In the genomic region with DNA sequence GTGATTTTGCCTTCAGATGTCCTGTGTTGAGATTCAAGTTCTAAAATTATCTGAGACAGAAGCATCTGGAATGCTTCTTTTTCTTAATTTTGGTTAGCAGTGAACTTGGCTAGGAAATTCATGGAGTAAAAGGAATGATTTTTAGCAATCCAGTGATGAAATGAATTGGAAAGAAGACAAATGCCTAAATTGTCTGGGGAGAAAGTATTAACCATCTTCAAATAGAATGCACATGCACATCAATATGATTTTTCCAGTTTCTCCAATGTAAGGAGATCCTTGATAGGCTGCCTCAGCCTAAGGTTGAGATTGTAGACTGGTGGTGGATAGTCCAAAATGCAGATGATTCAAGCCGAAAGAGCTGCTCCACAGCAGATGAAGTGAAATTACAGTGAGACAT, we compare ENCODE assay signal across 17 cellular contexts.
"Had no signal": no experiment of that assay in that cellular context is flagged by ENCODE, and none has a peak within 500 bp of the region (broad histone marks: within the 10 kb centered on the region; RNA-seq: fewer than 3 reads in every experiment).

No MANE protein-coding gene starts in this region.

- H3K27ac ChIP-seq: esophagus squamous epithelium, foreskin keratinocyte, sigmoid colon, stomach, thoracic aorta had no signal

- H3K4me3 Mint-ChIP-seq: dendritic cell treated with granulocyte-macrophage colony-stimulating factor and Interleukin-4, amounts not matched to agents 40 ng/mL and 50 ng/mL, for 4 days; effector memory CD8-positive, alpha-beta T cell; neural crest cell had no signal

- ATAC-seq: effector memory CD8-positive, alpha-beta T cell; naive thymus-derived CD4-positive, alpha-beta T cell had no signal

- H3K27me3 Mint-ChIP-seq: dendritic cell treated with granulocyte-macrophage colony-stimulating factor and Interleukin-4, amounts not matched to agents 40 ng/mL and 50 ng/mL, for 4 days; effector memory CD8-positive, alpha-beta T cell; naive thymus-derived CD4-positive, alpha-beta T cell had no signal

- H3K4me1 Mint-ChIP-seq: neural crest cell had no signal

- H3K27ac Mint-ChIP-seq: dendritic cell treated with granulocyte-macrophage colony-stimulating factor and Interleukin-4, amounts not matched to agents 40 ng/mL and 50 ng/mL, for 4 days; effector memory CD8-positive, alpha-beta T cell had no signal

- H3K36me3 ChIP-seq: esophagus squamous epithelium, sigmoid colon, stomach, thoracic aorta, transverse colon had no signal

- H3K27me3 ChIP-seq: esophagus squamous epithelium, foreskin keratinocyte, sigmoid colon, stomach, transverse colon had no signal

- H3K9me3 ChIP-seq: esophagus squamous epithelium, sigmoid colon, stomach, thoracic aorta, transverse colon had no signal

- H3K9me3 Mint-ChIP-seq: dendritic cell treated with granulocyte-macrophage colony-stimulating factor and Interleukin-4, amounts not matched to agents 40 ng/mL and 50 ng/mL, for 4 days had no signal

- H3K4me3 ChIP-seq: esophagus squamous epithelium, sigmoid colon, stomach, thoracic aorta, transverse colon had no signal

- DNase-seq: cerebellar nuclear complex; effector memory CD8-positive, alpha-beta T cell; esophagus squamous epithelium; head of caudate nucleus; hippocampal formation; naive thymus-derived CD4-positive, alpha-beta T cell; posterior cingulate gyrus; sigmoid colon; stimulated activated CD4-positive, alpha-beta T cell treated with anti-CD3 and anti-CD28 coated beads, Interleukin-12 subunit alpha, Interleukin-12 subunit beta, amount 100 ng/mL, for 4 hours; stimulated activated naive CD4-positive, alpha-beta T cell; stomach; substantia nigra; transverse colon had no signal
